1 cellular context compared by ENCODE assay signal in the genomic region with DNA sequence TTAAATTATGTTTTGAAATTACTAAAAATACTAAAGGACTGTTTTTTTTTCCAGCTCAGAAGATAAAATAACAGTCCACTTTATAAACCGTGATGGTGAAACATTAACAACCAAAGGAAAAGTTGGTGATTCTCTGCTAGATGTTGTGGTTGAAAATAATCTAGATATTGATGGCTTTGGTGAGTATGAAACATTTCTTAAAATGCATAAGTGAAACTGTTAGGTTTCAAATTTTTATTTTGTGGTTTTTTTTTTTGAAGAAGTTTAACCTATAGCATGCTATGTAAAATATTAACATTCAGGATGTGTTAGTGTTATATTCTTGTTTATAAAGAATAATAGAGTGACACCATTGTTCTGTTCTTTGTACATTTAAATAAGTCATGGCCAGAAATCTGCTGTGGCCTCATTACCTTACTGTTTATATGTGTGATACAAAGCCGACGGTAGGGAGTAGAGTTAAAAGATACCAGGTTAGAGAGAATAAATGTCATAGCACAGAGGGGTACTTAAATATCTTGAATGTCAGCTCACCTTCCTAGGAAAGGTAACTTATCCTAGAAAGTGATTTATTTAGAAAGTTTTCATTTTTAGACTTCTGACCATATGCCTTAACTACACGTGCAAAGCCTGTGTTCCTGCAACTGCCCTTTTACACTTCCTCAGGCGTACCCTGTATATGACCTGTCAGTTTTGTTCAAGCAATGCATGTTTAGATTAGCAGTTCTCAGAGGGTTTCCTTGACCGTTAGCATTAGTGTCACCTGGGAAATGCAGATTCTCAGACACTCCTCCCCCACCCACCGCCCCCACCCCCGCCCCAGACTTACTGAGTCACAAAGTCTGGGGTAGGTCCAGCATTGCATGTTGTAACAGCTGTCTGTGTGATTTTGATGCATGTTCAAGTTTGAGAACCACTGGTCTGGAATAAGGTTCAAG.
A peak's percentile ranks its signal among the peaks of the same experiment; 100 is the strongest.
TF ChIP-seq lines count a peak whose summit lies in the region.

No MANE protein-coding gene starts in this region.

TF ChIP-seq in K562, 482 proteins besides CTCF, POLR2A, EP300 and RAD21 (continued from another document and continues in another):
- TF ChIP-seq NR2F6 (CRISPR knock-in tag; IDR thresholded peaks at IDR 0.05) (no peak), MEIS2 (IDR thresholded peaks at IDR 0.05; ENCODE audit: partially characterized antibody) (peak; percentile 11), SIX5 (IDR thresholded peaks at IDR 0.05; ENCODE audit: borderline replicate concordance in 1 of 2, insufficient read depth in 1 of 2, low read depth in 1 of 2, low read length in 2 of 2) (no peak), TAF1 (IDR thresholded peaks at IDR 0.05; ENCODE audit: control insufficient read depth, extremely low read depth, insufficient read depth, low read length, severe bottlenecking) (no peak), NUFIP1 (IDR thresholded peaks at IDR 0.05; ENCODE audit: partially characterized antibody) (no peak), ZC3H8 (IDR thresholded peaks at IDR 0.05) (no peak), PRPF4 (IDR thresholded peaks at IDR 0.05; ENCODE audit: insufficient read depth, low read depth, low read length, poor library complexity, severe bottlenecking) (no peak), ZSCAN32 (CRISPR knock-in tag; IDR thresholded peaks at IDR 0.05) (no peak), ZNF384 (IDR thresholded peaks at IDR 0.05; ENCODE audit: low read depth, low read length) (no peak), TCF3 (CRISPR knock-in tag; IDR thresholded peaks at IDR 0.05) (peak; percentile 19; the same call in 1 of the 2 replicates), CEBPB (tag; IDR thresholded peaks at IDR 0.05) (no peak), PML (IDR thresholded peaks at IDR 0.05; ENCODE audit: low read length) (no peak), JUN (IDR thresholded peaks at IDR 0.05; ENCODE audit: borderline replicate concordance, low read depth, low read length) (no peak), JUN (CRISPR knock-in tag; IDR thresholded peaks at IDR 0.05; ENCODE audit: borderline replicate concordance) (no peak), FOXM1 (IDR thresholded peaks at IDR 0.05; ENCODE audit: low read depth) (peak; percentile 55; the same call in 1 of the 2 replicates), FOXM1 (CRISPR knock-in tag; IDR thresholded peaks at IDR 0.05; ENCODE audit: low read depth) (no peak), CBX8 (IDR thresholded peaks at IDR 0.05; ENCODE audit: borderline replicate concordance, extremely low read depth, low read depth, low read length, poor library complexity, severe bottlenecking) (no peak), FOSL1 (tag; conservative IDR thresholded peaks at IDR 0.05) (0 out of 2 replicates have a peak, but pooled peaks have one; percentile 3), BRD9 (IDR thresholded peaks at IDR 0.05; ENCODE audit: low read depth, partially characterized antibody) (no peak), GATAD2A (IDR thresholded peaks at IDR 0.05) (0 out of 2 replicates have a peak, but pooled peaks have one; percentile 49), SMARCC2 (IDR thresholded peaks at IDR 0.05; ENCODE audit: low read depth) (no peak), FOXK1 (CRISPR knock-in tag; IDR thresholded peaks at IDR 0.05; ENCODE audit: borderline replicate concordance) (no peak), IFI16 (CRISPR knock-in tag; IDR thresholded peaks at IDR 0.05) (no peak), ZNF239 (CRISPR knock-in tag; IDR thresholded peaks at IDR 0.05) (no peak), SMARCB1 (IDR thresholded peaks at IDR 0.05; ENCODE audit: insufficient read length, low read depth) (no peak), SAP30 (IDR thresholded peaks at IDR 0.05; ENCODE audit: borderline replicate concordance, insufficient read depth, low read depth, low read length, poor library complexity, severe bottlenecking) (no peak), ZNF57 (CRISPR knock-in tag; IDR thresholded peaks at IDR 0.05) (no peak), ZNF444 (CRISPR knock-in tag; IDR thresholded peaks at IDR 0.05) (no peak), CREM (IDR thresholded peaks at IDR 0.05; ENCODE audit: low read depth) (peak; percentile 34; the same call in 1 of the 2 replicates)
- TF ChIP-seq, protein P1, sequence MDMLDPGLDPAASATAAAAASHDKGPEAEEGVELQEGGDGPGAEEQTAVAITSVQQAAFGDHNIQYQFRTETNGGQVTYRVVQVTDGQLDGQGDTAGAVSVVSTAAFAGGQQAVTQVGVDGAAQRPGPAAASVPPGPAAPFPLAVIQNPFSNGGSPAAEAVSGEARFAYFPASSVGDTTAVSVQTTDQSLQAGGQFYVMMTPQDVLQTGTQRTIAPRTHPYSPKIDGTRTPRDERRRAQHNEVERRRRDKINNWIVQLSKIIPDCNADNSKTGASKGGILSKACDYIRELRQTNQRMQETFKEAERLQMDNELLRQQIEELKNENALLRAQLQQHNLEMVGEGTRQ (CRISPR knock-in tag; IDR thresholded peaks at IDR 0.05), result no peak
- TF ChIP-seq, protein P2, sequence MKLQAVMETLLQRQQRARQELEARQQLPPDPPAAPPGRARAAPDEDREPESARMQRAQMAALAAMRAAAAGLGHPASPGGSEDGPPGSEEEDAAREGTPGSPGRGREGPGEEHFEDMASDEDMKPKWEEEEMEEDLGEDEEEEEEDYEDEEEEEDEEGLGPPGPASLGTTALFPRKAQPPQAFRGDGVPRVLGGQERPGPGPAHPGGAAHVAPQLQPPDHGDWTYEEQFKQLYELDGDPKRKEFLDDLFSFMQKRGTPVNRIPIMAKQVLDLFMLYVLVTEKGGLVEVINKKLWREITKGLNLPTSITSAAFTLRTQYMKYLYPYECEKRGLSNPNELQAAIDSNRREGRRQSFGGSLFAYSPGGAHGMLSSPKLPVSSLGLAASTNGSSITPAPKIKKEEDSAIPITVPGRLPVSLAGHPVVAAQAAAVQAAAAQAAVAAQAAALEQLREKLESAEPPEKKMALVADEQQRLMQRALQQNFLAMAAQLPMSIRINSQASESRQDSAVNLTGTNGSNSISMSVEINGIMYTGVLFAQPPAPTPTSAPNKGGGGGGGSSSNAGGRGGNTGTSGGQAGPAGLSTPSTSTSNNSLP (IDR thresholded peaks at IDR 0.05; ENCODE audit: borderline replicate concordance, low read depth, low read length), result no peak
- TF ChIP-seq, protein P3, sequence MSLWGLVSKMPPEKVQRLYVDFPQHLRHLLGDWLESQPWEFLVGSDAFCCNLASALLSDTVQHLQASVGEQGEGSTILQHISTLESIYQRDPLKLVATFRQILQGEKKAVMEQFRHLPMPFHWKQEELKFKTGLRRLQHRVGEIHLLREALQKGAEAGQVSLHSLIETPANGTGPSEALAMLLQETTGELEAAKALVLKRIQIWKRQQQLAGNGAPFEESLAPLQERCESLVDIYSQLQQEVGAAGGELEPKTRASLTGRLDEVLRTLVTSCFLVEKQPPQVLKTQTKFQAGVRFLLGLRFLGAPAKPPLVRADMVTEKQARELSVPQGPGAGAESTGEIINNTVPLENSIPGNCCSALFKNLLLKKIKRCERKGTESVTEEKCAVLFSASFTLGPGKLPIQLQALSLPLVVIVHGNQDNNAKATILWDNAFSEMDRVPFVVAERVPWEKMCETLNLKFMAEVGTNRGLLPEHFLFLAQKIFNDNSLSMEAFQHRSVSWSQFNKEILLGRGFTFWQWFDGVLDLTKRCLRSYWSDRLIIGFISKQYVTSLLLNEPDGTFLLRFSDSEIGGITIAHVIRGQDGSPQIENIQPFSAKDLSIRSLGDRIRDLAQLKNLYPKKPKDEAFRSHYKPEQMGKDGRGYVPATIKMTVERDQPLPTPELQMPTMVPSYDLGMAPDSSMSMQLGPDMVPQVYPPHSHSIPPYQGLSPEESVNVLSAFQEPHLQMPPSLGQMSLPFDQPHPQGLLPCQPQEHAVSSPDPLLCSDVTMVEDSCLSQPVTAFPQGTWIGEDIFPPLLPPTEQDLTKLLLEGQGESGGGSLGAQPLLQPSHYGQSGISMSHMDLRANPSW (CRISPR knock-in tag; IDR thresholded peaks at IDR 0.05), result no peak
- TF ChIP-seq, protein P4, sequence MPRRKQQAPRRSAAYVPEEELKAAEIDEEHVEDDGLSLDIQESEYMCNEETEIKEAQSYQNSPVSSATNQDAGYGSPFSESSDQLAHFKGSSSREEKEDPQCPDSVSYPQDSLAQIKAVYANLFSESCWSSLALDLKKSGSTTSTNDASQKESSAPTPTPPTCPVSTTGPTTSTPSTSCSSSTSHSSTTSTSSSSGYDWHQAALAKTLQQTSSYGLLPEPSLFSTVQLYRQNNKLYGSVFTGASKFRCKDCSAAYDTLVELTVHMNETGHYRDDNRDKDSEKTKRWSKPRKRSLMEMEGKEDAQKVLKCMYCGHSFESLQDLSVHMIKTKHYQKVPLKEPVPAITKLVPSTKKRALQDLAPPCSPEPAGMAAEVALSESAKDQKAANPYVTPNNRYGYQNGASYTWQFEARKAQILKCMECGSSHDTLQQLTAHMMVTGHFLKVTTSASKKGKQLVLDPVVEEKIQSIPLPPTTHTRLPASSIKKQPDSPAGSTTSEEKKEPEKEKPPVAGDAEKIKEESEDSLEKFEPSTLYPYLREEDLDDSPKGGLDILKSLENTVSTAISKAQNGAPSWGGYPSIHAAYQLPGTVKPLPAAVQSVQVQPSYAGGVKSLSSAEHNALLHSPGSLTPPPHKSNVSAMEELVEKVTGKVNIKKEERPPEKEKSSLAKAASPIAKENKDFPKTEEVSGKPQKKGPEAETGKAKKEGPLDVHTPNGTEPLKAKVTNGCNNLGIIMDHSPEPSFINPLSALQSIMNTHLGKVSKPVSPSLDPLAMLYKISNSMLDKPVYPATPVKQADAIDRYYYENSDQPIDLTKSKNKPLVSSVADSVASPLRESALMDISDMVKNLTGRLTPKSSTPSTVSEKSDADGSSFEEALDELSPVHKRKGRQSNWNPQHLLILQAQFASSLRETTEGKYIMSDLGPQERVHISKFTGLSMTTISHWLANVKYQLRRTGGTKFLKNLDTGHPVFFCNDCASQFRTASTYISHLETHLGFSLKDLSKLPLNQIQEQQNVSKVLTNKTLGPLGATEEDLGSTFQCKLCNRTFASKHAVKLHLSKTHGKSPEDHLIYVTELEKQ (CRISPR knock-in tag; IDR thresholded peaks at IDR 0.05), result no peak
- TF ChIP-seq, protein P5, sequence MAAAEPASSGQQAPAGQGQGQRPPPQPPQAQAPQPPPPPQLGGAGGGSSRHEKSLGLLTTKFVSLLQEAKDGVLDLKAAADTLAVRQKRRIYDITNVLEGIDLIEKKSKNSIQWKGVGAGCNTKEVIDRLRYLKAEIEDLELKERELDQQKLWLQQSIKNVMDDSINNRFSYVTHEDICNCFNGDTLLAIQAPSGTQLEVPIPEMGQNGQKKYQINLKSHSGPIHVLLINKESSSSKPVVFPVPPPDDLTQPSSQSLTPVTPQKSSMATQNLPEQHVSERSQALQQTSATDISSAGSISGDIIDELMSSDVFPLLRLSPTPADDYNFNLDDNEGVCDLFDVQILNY (CRISPR knock-in tag; IDR thresholded peaks at IDR 0.05), result no peak
- TF ChIP-seq, protein P6, sequence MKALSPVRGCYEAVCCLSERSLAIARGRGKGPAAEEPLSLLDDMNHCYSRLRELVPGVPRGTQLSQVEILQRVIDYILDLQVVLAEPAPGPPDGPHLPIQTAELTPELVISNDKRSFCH (CRISPR knock-in tag; IDR thresholded peaks at IDR 0.05), result no peak
- TF ChIP-seq, protein P6 (tag; IDR thresholded peaks at IDR 0.05), result no peak
- TF ChIP-seq, protein P7, sequence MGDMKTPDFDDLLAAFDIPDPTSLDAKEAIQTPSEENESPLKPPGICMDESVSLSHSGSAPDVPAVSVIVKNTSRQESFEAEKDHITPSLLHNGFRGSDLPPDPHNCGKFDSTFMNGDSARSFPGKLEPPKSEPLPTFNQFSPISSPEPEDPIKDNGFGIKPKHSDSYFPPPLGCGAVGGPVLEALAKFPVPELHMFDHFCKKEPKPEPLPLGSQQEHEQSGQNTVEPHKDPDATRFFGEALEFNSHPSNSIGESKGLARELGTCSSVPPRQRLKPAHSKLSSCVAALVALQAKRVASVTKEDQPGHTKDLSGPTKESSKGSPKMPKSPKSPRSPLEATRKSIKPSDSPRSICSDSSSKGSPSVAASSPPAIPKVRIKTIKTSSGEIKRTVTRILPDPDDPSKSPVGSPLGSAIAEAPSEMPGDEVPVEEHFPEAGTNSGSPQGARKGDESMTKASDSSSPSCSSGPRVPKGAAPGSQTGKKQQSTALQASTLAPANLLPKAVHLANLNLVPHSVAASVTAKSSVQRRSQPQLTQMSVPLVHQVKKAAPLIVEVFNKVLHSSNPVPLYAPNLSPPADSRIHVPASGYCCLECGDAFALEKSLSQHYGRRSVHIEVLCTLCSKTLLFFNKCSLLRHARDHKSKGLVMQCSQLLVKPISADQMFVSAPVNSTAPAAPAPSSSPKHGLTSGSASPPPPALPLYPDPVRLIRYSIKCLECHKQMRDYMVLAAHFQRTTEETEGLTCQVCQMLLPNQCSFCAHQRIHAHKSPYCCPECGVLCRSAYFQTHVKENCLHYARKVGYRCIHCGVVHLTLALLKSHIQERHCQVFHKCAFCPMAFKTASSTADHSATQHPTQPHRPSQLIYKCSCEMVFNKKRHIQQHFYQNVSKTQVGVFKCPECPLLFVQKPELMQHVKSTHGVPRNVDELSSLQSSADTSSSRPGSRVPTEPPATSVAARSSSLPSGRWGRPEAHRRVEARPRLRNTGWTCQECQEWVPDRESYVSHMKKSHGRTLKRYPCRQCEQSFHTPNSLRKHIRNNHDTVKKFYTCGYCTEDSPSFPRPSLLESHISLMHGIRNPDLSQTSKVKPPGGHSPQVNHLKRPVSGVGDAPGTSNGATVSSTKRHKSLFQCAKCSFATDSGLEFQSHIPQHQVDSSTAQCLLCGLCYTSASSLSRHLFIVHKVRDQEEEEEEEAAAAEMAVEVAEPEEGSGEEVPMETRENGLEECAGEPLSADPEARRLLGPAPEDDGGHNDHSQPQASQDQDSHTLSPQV (IDR thresholded peaks at IDR 0.05), result peak; percentile 61
- TF ChIP-seq, protein P8, sequence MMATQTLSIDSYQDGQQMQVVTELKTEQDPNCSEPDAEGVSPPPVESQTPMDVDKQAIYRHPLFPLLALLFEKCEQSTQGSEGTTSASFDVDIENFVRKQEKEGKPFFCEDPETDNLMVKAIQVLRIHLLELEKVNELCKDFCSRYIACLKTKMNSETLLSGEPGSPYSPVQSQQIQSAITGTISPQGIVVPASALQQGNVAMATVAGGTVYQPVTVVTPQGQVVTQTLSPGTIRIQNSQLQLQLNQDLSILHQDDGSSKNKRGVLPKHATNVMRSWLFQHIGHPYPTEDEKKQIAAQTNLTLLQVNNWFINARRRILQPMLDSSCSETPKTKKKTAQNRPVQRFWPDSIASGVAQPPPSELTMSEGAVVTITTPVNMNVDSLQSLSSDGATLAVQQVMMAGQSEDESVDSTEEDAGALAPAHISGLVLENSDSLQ (IDR thresholded peaks at IDR 0.05), result peak; percentile 37
- TF ChIP-seq, protein P9, sequence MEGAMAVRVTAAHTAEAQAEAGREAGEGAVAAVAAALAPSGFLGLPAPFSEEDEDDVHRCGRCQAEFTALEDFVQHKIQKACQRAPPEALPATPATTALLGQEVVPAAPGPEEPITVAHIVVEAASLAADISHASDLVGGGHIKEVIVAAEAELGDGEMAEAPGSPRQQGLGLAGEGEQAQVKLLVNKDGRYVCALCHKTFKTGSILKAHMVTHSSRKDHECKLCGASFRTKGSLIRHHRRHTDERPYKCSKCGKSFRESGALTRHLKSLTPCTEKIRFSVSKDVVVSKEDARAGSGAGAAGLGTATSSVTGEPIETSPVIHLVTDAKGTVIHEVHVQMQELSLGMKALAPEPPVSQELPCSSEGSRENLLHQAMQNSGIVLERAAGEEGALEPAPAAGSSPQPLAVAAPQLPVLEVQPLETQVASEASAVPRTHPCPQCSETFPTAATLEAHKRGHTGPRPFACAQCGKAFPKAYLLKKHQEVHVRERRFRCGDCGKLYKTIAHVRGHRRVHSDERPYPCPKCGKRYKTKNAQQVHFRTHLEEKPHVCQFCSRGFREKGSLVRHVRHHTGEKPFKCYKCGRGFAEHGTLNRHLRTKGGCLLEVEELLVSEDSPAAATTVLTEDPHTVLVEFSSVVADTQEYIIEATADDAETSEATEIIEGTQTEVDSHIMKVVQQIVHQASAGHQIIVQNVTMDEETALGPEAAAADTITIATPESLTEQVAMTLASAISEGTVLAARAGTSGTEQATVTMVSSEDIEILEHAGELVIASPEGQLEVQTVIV (CRISPR knock-in tag; IDR thresholded peaks at IDR 0.05; ENCODE audit: borderline replicate concordance), result no peak
